ENCODE assay signal across 9 cellular contexts in the genomic region with DNA sequence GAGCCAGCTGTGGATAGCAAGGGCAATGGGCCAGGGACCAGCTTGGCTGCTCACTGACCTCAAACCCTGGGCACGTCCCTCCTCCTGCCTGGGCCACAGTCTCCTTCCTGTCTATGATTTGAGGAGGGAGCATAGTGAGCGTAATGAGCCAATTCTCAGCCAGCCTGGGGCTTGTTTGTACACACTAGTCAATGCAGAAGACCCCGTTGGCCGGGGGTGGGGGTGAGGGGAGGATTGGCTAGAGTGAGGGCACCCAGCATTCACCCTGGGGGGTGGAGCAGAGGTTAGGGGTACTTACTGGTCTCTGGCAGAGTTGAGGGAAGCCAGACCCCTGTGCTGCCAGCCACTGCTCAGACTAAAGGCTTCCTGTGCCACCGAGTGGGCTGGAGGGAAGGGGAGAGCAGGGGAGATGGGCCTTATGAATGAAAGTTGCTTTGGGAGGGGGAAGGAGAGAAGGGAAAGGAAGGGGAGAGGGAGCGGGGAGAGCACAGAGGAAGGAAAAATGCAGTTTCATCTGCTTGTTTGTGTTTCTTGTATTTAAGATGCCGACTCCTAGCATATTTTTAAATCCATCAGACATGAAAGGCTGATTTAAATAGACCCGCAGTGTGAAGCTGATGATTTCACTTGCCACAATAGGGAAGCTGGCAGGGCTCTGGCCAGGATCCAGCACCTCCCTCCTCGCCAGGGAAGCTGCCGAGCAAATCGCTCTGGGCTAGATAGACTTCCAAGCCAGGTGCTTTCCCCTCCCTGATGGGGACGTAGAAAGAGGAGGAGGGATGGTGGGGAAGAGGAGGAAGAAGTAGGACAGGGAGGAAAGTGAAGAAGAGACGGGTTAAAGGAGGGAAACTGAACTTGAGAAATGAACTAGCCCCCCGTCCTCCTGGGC.
A peak's percentile ranks its signal among the peaks of the same experiment; 100 is the strongest.
DNase-seq lines count a peak whose midpoint lies in the region; ATAC-seq and TF ChIP-seq lines count a peak whose summit lies in the region.
"Had no signal": no experiment of that assay in that cellular context is flagged by ENCODE, and none has a peak within 500 bp of the region (broad histone marks: within the 10 kb centered on the region; RNA-seq: fewer than 3 reads in every experiment).

No MANE protein-coding gene starts in this region.

- H3K4ac ChIP-seq in neuronal stem cell (ENCODE audit: low read length) = no peak overlapping the region

- WGBS in endodermal cell (ENCODE audit: insufficient coverage in 1 of 2, insufficient read length in 1 of 2), 2 experiments = 20 to 34% methylated on average over 3 to 14 of the region's 14 CpGs
- WGBS in neuronal stem cell (ENCODE audit: extremely low coverage in 2 of 2, insufficient read length in 2 of 2, insufficient replicate concordance in 1 of 2), 2 donors = no CpG with 5 or more reads among the region's 14 CpGs
- 7 to 9% methylated on average over 13 to 14 of the region's 14 CpGs for WGBS in GM23248 (ENCODE audit: low coverage in 1 of 2, low lambda C conversion rate in 2 of 2, missing lambda C conversion rate in 2 of 2), 2 experiments

- H3K36me3 ChIP-seq in endodermal cell (ENCODE audit: control insufficient read depth, insufficient read depth, low read length) (no peaks in the 10 kb centered on the region), neuronal stem cell (replicated peaks in 1 of 2; ENCODE audit: control insufficient read depth in 2 of 2, insufficient read depth in 2 of 2, low read length in 2 of 2) (no peaks in the 10 kb centered on the region), GM23248 (ENCODE audit: low read depth) (no peaks in the 10 kb centered on the region)
- H3K36me3 ChIP-seq: SJSA1 had no signal

- no peak overlapping the region for H3K27ac Mint-ChIP-seq in endodermal cell

- TF ChIP-seq CTCF in endodermal cell (conservative IDR thresholded peaks at IDR 0.05) = no peak

- no peak overlapping the region for H3K27ac ChIP-seq in endodermal cell (ENCODE audit: low read depth, low read length)
- no peak overlapping the region for H3K27ac ChIP-seq in neuronal stem cell (replicated peaks; ENCODE audit: low read length)
- no peak overlapping the region for H3K27ac ChIP-seq in GM23248
- H3K27ac ChIP-seq: SJSA1 had no signal

- no peaks in the 10 kb centered on the region for H3F3A ChIP-seq in GM23248 (ENCODE audit: insufficient read depth)

- peak overlapping the region; percentile 69 for H2AFZ ChIP-seq in neuronal stem cell (ENCODE audit: low read length)
- H2AFZ ChIP-seq in GM23248 = no peak overlapping the region

- no peaks in the 10 kb centered on the region for H3K9me2 ChIP-seq in GM23248 (ENCODE audit: insufficient read depth)

- H3K4me1 ChIP-seq in endodermal cell (ENCODE audit: control insufficient read depth, insufficient read depth, low read length) (peaks cover 8% of the 10 kb centered on the region), neuronal stem cell (ENCODE audit: control insufficient read depth in 2 of 2, insufficient read depth in 1 of 2, low read depth in 1 of 2, low read length in 2 of 2) (peaks cover 13 to 25% of the 10 kb centered on the region in 2 donors), GM23248 (ENCODE audit: insufficient read depth) (no peaks in the 10 kb centered on the region)
- H3K4me1 ChIP-seq: SJSA1 had no signal

- in situ Hi-C loops in GM23248 (cut with MboI) = no loop called here

- H3K4me1 Mint-ChIP-seq in endodermal cell = peaks cover 49% of the 10 kb centered on the region
- H3K4me1 Mint-ChIP-seq in activated T-cell treated with anti-CD3 and anti-CD28 coated beads, Interleukin-2, amount 50 U/mL, for 4 hours (ENCODE audit: low read depth) = peaks cover 3% of the 10 kb centered on the region

- H3K14ac ChIP-seq in neuronal stem cell (ENCODE audit: low read length) = no peak overlapping the region

- no peak overlapping the region for H2AK5ac ChIP-seq in neuronal stem cell (ENCODE audit: low read depth, low read length)

- H4K8ac ChIP-seq in neuronal stem cell (ENCODE audit: low read depth, low read length) = no peak overlapping the region

- peak overlapping the region; percentile 18 for H3K4me3 Mint-ChIP-seq in endodermal cell
- no peak overlapping the region for H3K4me3 Mint-ChIP-seq in activated T-cell treated with anti-CD3 and anti-CD28 coated beads, Interleukin-2, amount 50 U/mL, for 4 hours

- H3K4me2 ChIP-seq in neuronal stem cell (ENCODE audit: insufficient read depth, low read length, poor library complexity, severe bottlenecking) (no peak overlapping the region), GM23248 (ENCODE audit: unreplicated experiment) (no peak overlapping the region)

- ATAC-seq in activated T-cell treated with anti-CD3 and anti-CD28 coated beads, Interleukin-2, amount 50 U/mL, for 4 hours = no peak
- no peak for ATAC-seq in GM18873 (IDR thresholded peaks at IDR 0.05; ENCODE audit: low FRiP score, unreplicated experiment)

- H3K79me2 ChIP-seq in GM23248 (ENCODE audit: insufficient read depth) = no peaks in the 10 kb centered on the region

- H3K9me3 ChIP-seq in endodermal cell (ENCODE audit: control insufficient read depth, low read length) (no peaks in the 10 kb centered on the region), neuronal stem cell (replicated peaks in 1 of 2; ENCODE audit: control insufficient read depth in 2 of 2, insufficient read depth in 1 of 2, low read depth in 1 of 2, low read length in 2 of 2) (peaks cover 0 to 11% of the 10 kb centered on the region in 2 donors), GM23248 (ENCODE audit: low read depth) (no peaks in the 10 kb centered on the region)
- H3K9me3 ChIP-seq: SJSA1 had no signal

- no peaks in the 10 kb centered on the region for H4K20me1 ChIP-seq in GM23248 (ENCODE audit: insufficient read depth)

- no peaks in the 10 kb centered on the region for H3K36me3 Mint-ChIP-seq in endodermal cell (ENCODE audit: low read depth)
- H3K36me3 Mint-ChIP-seq in activated T-cell treated with anti-CD3 and anti-CD28 coated beads, Interleukin-2, amount 50 U/mL, for 4 hours (ENCODE audit: insufficient read depth) = peaks cover 12% of the 10 kb centered on the region

- H2BK15ac ChIP-seq in neuronal stem cell (ENCODE audit: low read length) = no peak overlapping the region

- H3K18ac ChIP-seq in neuronal stem cell (ENCODE audit: low read length) = no peak overlapping the region

- no peak overlapping the region for H2BK12ac ChIP-seq in neuronal stem cell (ENCODE audit: low read length)

- H3K9ac ChIP-seq in endodermal cell (ENCODE audit: extremely low read depth, low read length, poor library complexity, severe bottlenecking) (no peak overlapping the region), neuronal stem cell (ENCODE audit: low read depth, low read length, poor library complexity) (no peak overlapping the region), GM23248 (no peak overlapping the region)

- peaks cover 12% of the 10 kb centered on the region for H3K27me3 ChIP-seq in endodermal cell (ENCODE audit: control insufficient read depth, insufficient read depth, low read length, poor library complexity, severe bottlenecking)
- peaks cover 0 to 3% (median 0%) of the 10 kb centered on the region in 3 experiments for H3K27me3 ChIP-seq in neuronal stem cell (ENCODE audit: control insufficient read depth in 3 of 3, insufficient read depth in 3 of 3, low read depth in 1 of 3, low read length in 3 of 3)
- H3K27me3 ChIP-seq in GM23248 (replicated peaks; ENCODE audit: insufficient read depth) = peaks cover 13% of the 10 kb centered on the region; the same call in 1 of the 2 replicates

- peak; percentile 10 for DNase-seq in ELR (ENCODE audit: low read depth)
- DNase-seq in NCI-H2196 (lab: John Stamatoyannopoulos, UW; ENCODE audit: unreplicated experiment) = peak; percentile 52
- DNase-seq in endodermal cell = peak; percentile 81
- DNase-seq in neuronal stem cell (ENCODE audit: low spot score) = no peak
- DNase-seq in GM23248 = no peak
- DNase-seq in effector CD8-positive, alpha-beta T cell (lab: John Stamatoyannopoulos, UW) = no peak
- DNase-seq in activated T-cell treated with anti-CD3 and anti-CD28 coated beads, Interleukin-2, amount 50 U/mL, for 4 hours = no peak

- H3K9me3 Mint-ChIP-seq in endodermal cell = no peaks in the 10 kb centered on the region
- peaks cover 9% of the 10 kb centered on the region for H3K9me3 Mint-ChIP-seq in activated T-cell treated with anti-CD3 and anti-CD28 coated beads, Interleukin-2, amount 50 U/mL, for 4 hours

- H3K23ac ChIP-seq in neuronal stem cell (ENCODE audit: low read depth, low read length, poor library complexity) = no peak overlapping the region

- no peak overlapping the region for H4K91ac ChIP-seq in neuronal stem cell (ENCODE audit: low read depth, low read length, poor library complexity)

- H2BK5ac ChIP-seq in neuronal stem cell (ENCODE audit: low read length) = no peak overlapping the region

- H2BK120ac ChIP-seq in neuronal stem cell (ENCODE audit: low read depth, low read length) = no peak overlapping the region

- no peak overlapping the region for H3K4me3 ChIP-seq in endodermal cell (ENCODE audit: low read length)
- H3K4me3 ChIP-seq in neuronal stem cell (ENCODE audit: low read length in 2 of 2) = no peak overlapping the region
- H3K4me3 ChIP-seq in GM23248 = no peak overlapping the region
- H3K4me3 ChIP-seq: SJSA1 had no signal

- no peaks in the 10 kb centered on the region for H3K79me1 ChIP-seq in neuronal stem cell (ENCODE audit: low read depth, low read length)

- peaks cover 11% of the 10 kb centered on the region for H3K27me3 Mint-ChIP-seq in endodermal cell (ENCODE audit: insufficient read depth)
- H3K27me3 Mint-ChIP-seq in activated T-cell treated with anti-CD3 and anti-CD28 coated beads, Interleukin-2, amount 50 U/mL, for 4 hours (ENCODE audit: low read depth) = peaks cover 1% of the 10 kb centered on the region

Comparison
In these comparisons a context has a peak if more than half of its experiments do, and no peak if none do; other contexts are left out.
1. DNase-seq: peak in ELR (single experiment), NCI-H2196 (single experiment) and endodermal cell (single experiment); none in neuronal stem cell (single experiment), GM23248 (single experiment), effector CD8-positive, alpha-beta T cell (single experiment) and activated T-cell treated with anti-CD3 and anti-CD28 coated beads, Interleukin-2, amount 50 U/mL, for 4 hours (single experiment).